1 cellular context compared by ENCODE assay signal in the genomic region with DNA sequence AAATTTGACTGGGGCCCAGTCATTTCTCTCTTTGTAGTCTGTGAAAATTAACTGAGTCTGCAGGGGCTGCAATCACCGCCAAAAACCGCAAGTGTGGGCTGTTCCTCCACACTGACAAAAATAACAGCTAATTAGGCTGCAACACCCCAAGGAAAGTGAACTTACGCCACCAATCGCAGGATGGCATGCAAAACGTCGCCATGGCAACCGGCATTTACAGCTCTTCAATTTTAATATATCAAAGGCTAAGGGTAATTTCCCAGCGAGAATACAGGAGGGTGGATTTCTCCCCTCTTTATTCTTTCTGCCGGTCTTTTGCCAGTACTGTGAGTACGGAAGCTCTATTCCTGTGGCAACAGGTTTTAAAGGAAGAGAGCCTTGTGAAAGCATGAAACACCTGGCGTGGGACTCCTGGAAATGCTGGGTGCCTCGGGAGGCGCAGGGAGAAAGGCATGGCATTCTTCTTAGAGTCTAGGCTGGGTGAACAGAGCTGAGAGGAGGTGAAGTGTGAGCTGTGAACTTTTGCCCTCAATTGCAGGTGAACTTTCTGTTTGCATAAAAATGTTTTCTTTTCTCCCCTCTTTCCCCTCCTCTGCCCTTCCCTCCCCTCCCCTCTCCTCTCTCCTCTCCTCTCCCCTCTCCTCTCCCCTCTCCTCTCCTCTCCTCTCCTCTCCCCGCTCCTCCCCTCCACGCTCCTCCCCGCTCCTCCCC.
TF ChIP-seq lines count a peak whose summit lies in the region.

No MANE protein-coding gene starts in this region.

TF ChIP-seq in GM12878, 131 proteins besides CTCF, POLR2A, EP300 and RAD21 (continued from another document):
- TF ChIP-seq, protein P1, sequence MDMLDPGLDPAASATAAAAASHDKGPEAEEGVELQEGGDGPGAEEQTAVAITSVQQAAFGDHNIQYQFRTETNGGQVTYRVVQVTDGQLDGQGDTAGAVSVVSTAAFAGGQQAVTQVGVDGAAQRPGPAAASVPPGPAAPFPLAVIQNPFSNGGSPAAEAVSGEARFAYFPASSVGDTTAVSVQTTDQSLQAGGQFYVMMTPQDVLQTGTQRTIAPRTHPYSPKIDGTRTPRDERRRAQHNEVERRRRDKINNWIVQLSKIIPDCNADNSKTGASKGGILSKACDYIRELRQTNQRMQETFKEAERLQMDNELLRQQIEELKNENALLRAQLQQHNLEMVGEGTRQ (IDR thresholded peaks at IDR 0.05; ENCODE audit: borderline replicate concordance, low read depth, low read length): no peak
- TF ChIP-seq, protein P2, sequence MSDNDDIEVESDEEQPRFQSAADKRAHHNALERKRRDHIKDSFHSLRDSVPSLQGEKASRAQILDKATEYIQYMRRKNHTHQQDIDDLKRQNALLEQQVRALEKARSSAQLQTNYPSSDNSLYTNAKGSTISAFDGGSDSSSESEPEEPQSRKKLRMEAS (IDR thresholded peaks at IDR 0.05; ENCODE audit: low read depth, low read length): no peak
- TF ChIP-seq EED (IDR thresholded peaks at IDR 0.05; ENCODE audit: low read depth) (peak; percentile 70), GABPA (IDR thresholded peaks at IDR 0.05; ENCODE audit: low read depth) (no peak), ZNF24 (IDR thresholded peaks at IDR 0.05) (peak; percentile 27; the same call in 1 of the 2 replicates), TBL1XR1 (IDR thresholded peaks at IDR 0.05; ENCODE audit: low read depth, low read length) (peak; percentile 86; the same call in 1 of the 2 replicates)
- TF ChIP-seq, protein P3, sequence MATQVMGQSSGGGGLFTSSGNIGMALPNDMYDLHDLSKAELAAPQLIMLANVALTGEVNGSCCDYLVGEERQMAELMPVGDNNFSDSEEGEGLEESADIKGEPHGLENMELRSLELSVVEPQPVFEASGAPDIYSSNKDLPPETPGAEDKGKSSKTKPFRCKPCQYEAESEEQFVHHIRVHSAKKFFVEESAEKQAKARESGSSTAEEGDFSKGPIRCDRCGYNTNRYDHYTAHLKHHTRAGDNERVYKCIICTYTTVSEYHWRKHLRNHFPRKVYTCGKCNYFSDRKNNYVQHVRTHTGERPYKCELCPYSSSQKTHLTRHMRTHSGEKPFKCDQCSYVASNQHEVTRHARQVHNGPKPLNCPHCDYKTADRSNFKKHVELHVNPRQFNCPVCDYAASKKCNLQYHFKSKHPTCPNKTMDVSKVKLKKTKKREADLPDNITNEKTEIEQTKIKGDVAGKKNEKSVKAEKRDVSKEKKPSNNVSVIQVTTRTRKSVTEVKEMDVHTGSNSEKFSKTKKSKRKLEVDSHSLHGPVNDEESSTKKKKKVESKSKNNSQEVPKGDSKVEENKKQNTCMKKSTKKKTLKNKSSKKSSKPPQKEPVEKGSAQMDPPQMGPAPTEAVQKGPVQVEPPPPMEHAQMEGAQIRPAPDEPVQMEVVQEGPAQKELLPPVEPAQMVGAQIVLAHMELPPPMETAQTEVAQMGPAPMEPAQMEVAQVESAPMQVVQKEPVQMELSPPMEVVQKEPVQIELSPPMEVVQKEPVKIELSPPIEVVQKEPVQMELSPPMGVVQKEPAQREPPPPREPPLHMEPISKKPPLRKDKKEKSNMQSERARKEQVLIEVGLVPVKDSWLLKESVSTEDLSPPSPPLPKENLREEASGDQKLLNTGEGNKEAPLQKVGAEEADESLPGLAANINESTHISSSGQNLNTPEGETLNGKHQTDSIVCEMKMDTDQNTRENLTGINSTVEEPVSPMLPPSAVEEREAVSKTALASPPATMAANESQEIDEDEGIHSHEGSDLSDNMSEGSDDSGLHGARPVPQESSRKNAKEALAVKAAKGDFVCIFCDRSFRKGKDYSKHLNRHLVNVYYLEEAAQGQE (IDR thresholded peaks at IDR 0.05; ENCODE audit: low read depth, low read length): no peak
- TF ChIP-seq, protein P4, sequence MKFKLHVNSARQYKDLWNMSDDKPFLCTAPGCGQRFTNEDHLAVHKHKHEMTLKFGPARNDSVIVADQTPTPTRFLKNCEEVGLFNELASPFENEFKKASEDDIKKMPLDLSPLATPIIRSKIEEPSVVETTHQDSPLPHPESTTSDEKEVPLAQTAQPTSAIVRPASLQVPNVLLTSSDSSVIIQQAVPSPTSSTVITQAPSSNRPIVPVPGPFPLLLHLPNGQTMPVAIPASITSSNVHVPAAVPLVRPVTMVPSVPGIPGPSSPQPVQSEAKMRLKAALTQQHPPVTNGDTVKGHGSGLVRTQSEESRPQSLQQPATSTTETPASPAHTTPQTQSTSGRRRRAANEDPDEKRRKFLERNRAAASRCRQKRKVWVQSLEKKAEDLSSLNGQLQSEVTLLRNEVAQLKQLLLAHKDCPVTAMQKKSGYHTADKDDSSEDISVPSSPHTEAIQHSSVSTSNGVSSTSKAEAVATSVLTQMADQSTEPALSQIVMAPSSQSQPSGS (IDR thresholded peaks at IDR 0.05; ENCODE audit: low read length): peak; percentile 65; the same call in 1 of the 2 replicates
TF ChIP-seq in GM12878: peak in this region for 57.
